ENCODE assay signal across 5 cellular contexts in the genomic region with DNA sequence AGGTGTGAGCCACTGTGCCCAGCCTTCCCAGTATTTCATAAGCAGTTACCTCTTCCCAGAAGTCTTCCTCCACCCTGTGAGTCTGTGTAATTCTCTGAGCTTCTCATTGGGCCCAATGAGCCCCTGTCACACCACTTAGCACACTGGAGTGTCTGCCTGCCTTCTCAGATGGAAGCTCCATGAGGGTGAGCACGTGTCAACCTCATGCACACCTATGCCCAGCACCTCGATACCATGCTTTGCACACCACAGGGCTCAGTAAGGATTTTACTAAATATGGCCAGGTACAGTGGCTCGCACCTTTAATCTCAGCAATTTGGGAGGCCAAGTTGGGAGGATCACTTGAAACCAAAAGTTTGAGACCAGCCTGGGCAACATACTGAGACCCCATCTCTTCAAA. TPM values are rescaled to one million over a fixed set of nuclear protein-coding genes. Genes with fewer than 3 reads are reported as not detected.
"Had no signal": no experiment of that assay in that cellular context is flagged by ENCODE, and none has a peak within 500 bp of the region (broad histone marks: within the 10 kb centered on the region; RNA-seq: fewer than 3 reads in every experiment).

No MANE protein-coding gene starts in this region.

RNA-seq across cellular contexts. Expression of gene CCDC201, which starts 46.3 kb away (rescaled TPM):
- total RNA-seq: HT-29, HT1080, IMR-90, K562 had no signal
- polyA plus RNA-seq: IgD-negative memory B cell, IMR-90, K562 had no signal
